In the genomic region with DNA sequence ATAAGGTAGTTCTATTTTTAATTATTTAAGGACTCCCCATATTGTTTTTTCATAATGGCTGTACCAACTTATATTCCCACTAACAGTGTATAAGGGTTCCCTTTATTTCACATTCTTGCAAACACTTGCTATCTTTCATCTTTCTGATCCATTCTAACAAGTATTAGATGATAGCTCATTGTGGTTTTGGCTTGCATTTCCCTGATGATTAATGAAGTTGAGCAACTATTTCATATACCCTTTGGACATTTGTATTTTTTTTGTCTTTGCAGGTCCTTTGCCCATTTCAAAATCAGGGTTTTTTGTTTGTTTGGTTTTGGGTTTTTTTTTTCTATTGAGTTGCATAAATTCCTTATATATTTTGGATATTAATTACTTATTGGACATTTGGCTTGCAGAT, we compare ENCODE assay signal across 21 cellular contexts.
DNase-seq lines count a peak whose midpoint lies in the region; ATAC-seq and TF ChIP-seq lines count a peak whose summit lies in the region.
"Had no signal": no experiment of that assay in that cellular context is flagged by ENCODE, and none has a peak within 500 bp of the region (broad histone marks: within the 10 kb centered on the region; RNA-seq: fewer than 3 reads in every experiment).

No MANE protein-coding gene starts in this region.

- no peaks in the 10 kb centered on the region for H3K4me1 ChIP-seq in CD4-positive, alpha-beta memory T cell (ENCODE audit: insufficient read depth, low read length)
- H3K4me1 ChIP-seq: colonic mucosa, neural progenitor cell, stomach had no signal

- DNase-seq in AG09309 (ENCODE audit: low read depth) (peak; percentile 42), HFFc6 (peak; percentile 76), astrocyte of the spinal cord (ENCODE audit: low read depth, low spot score) (peak; percentile 26), iris pigment epithelial cell (ENCODE audit: low read depth) (peak; percentile 87), chondrocyte (ENCODE audit: low spot score) (no peak), activated T-cell treated with anti-CD3 and anti-CD28 coated beads for 4 hours (no peak)
- DNase-seq in naive thymus-derived CD8-positive, alpha-beta T cell, result no peak
- no peak for DNase-seq in CD4-positive, alpha-beta memory T cell
- DNase-seq: activated CD4-positive, alpha-beta T cell treated with anti-CD3 and anti-CD28 coated beads, Interleukin-2, amount 50 U/mL, for 4 hours; activated naive CD8-positive, alpha-beta T cell treated with anti-CD3 and anti-CD28 coated beads, Interleukin-2, amount 50 U/mL, for 24 hours; activated T-cell treated with anti-CD3 and anti-CD28 coated beads, Interleukin-2, amount 50 U/mL, for 72 hours; colonic mucosa; H9; heart right ventricle; islet precursor cell; NCI-H1930; NCI-H526 treated with DMSO at 0.1 percent for 48 hours; OCI-M1; stimulated activated CD4-positive, alpha-beta T cell treated with anti-CD3 and anti-CD28 coated beads, Interleukin-15, amount 100 ng/mL, for 24 hours; stomach had no signal

- in situ Hi-C loops in astrocyte of the spinal cord (cut with HindIII; ENCODE audit: low sequenced_read_pairs), result no loop called here

- TF ChIP-seq CTCF in AG09309 (IDR thresholded peaks at IDR 0.05; ENCODE audit: control insufficient read depth, insufficient read depth, low read depth, low read length, missing control alignments) (no peak), HFFc6 (IDR thresholded peaks at IDR 0.05) (no peak), astrocyte of the spinal cord (IDR thresholded peaks at IDR 0.05; ENCODE audit: low read depth, low read length) (no peak), chondrocyte (IDR thresholded peaks at IDR 0.05) (no peak)

- H3K4me1 Mint-ChIP-seq in HFFc6 (ENCODE audit: low read depth), result peaks cover 55% of the 10 kb centered on the region
- peaks cover 5% of the 10 kb centered on the region for H3K4me1 Mint-ChIP-seq in chondrocyte (ENCODE audit: low read depth)
- H3K4me1 Mint-ChIP-seq in naive thymus-derived CD8-positive, alpha-beta T cell, result no peaks in the 10 kb centered on the region
- peaks cover 0 to 5% (median 2%) of the 10 kb centered on the region in 4 donors for H3K4me1 Mint-ChIP-seq in CD4-positive, alpha-beta memory T cell
- H3K4me1 Mint-ChIP-seq: H9, neural progenitor cell had no signal

- no peak for ATAC-seq in naive thymus-derived CD8-positive, alpha-beta T cell
- ATAC-seq: activated naive CD8-positive, alpha-beta T cell treated with anti-CD3 and anti-CD28 coated beads, Interleukin-2, amount 50 U/mL, for 24 hours; activated T-cell treated with anti-CD3 and anti-CD28 coated beads, Interleukin-2, amount 50 U/mL, for 72 hours; heart right ventricle had no signal

- H3K27ac ChIP-seq in CD4-positive, alpha-beta memory T cell (ENCODE audit: low read depth, low read length), result no peak overlapping the region
- H3K27ac ChIP-seq: colonic mucosa, heart right ventricle, neural progenitor cell, stomach had no signal

- H3K4me3 Mint-ChIP-seq in HFFc6, result no peak overlapping the region
- H3K4me3 Mint-ChIP-seq in chondrocyte (ENCODE audit: unreplicated experiment), result no peak overlapping the region
- H3K4me3 Mint-ChIP-seq in naive thymus-derived CD8-positive, alpha-beta T cell, result no peak overlapping the region
- H3K4me3 Mint-ChIP-seq in CD4-positive, alpha-beta memory T cell, result no peak overlapping the region
- H3K4me3 Mint-ChIP-seq: activated naive CD8-positive, alpha-beta T cell treated with anti-CD3 and anti-CD28 coated beads, Interleukin-2, amount 50 U/mL, for 24 hours; activated T-cell treated with anti-CD3 and anti-CD28 coated beads, Interleukin-2, amount 50 U/mL, for 72 hours; H9; neural progenitor cell had no signal

- H3K27me3 Mint-ChIP-seq in HFFc6 (ENCODE audit: insufficient read depth), result peaks cover 12% of the 10 kb centered on the region
- no peaks in the 10 kb centered on the region for H3K27me3 Mint-ChIP-seq in chondrocyte (ENCODE audit: low read depth)
- peaks cover 0 to 3% (median 2%) of the 10 kb centered on the region in 5 donors for H3K27me3 Mint-ChIP-seq in naive thymus-derived CD8-positive, alpha-beta T cell
- no peaks in the 10 kb centered on the region for H3K27me3 Mint-ChIP-seq in CD4-positive, alpha-beta memory T cell
- H3K27me3 Mint-ChIP-seq: activated naive CD8-positive, alpha-beta T cell treated with anti-CD3 and anti-CD28 coated beads, Interleukin-2, amount 50 U/mL, for 24 hours had no signal

- POLR2A ChIA-PET in naive thymus-derived CD8-positive, alpha-beta T cell (lab: Charles Lee), result no interaction called here
- POLR2A ChIA-PET in CD4-positive, alpha-beta memory T cell (lab: Charles Lee; ENCODE audit: partially characterized antibody), result no interaction called here

- H3K36me3 Mint-ChIP-seq in HFFc6 (ENCODE audit: low read depth), result peaks cover 4% of the 10 kb centered on the region; the same call in 1 of the 2 replicates
- no peaks in the 10 kb centered on the region for H3K36me3 Mint-ChIP-seq in chondrocyte (ENCODE audit: low read depth)
- no peaks in the 10 kb centered on the region for H3K36me3 Mint-ChIP-seq in naive thymus-derived CD8-positive, alpha-beta T cell
- no peaks in the 10 kb centered on the region for H3K36me3 Mint-ChIP-seq in CD4-positive, alpha-beta memory T cell
- H3K36me3 Mint-ChIP-seq: neural progenitor cell had no signal

- H3K27ac Mint-ChIP-seq in HFFc6 (no peak overlapping the region), chondrocyte (ENCODE audit: unreplicated experiment) (no peak overlapping the region)
- H3K27ac Mint-ChIP-seq in naive thymus-derived CD8-positive, alpha-beta T cell, result no peak overlapping the region
- H3K27ac Mint-ChIP-seq in CD4-positive, alpha-beta memory T cell, result no peak overlapping the region
- H3K27ac Mint-ChIP-seq: activated naive CD8-positive, alpha-beta T cell treated with anti-CD3 and anti-CD28 coated beads, Interleukin-2, amount 50 U/mL, for 24 hours; activated T-cell treated with anti-CD3 and anti-CD28 coated beads, Interleukin-2, amount 50 U/mL, for 72 hours; H9; neural progenitor cell had no signal

- no peak overlapping the region for H3K4me3 ChIP-seq in AG09309 (ENCODE audit: control insufficient read depth, low read depth, low read length)
- no peak overlapping the region for H3K4me3 ChIP-seq in astrocyte of the spinal cord (ENCODE audit: low read depth, low read length)
- H3K4me3 ChIP-seq in CD4-positive, alpha-beta memory T cell (ENCODE audit: low read length in 2 of 2), result no peak overlapping the region
- H3K4me3 ChIP-seq: colonic mucosa, heart right ventricle, neural progenitor cell, stomach had no signal

- CTCF ChIA-PET in CD4-positive, alpha-beta memory T cell (lab: Charles Lee; ENCODE audit: partially characterized antibody), result no interaction called here

- no peaks in the 10 kb centered on the region for H3K9me3 ChIP-seq in CD4-positive, alpha-beta memory T cell (ENCODE audit: control insufficient read depth in 1 of 2, low read length in 2 of 2)
- H3K9me3 ChIP-seq: colonic mucosa, heart right ventricle, stomach had no signal

- H3K27me3 ChIP-seq in CD4-positive, alpha-beta memory T cell (ENCODE audit: insufficient read depth, low read length), result no peaks in the 10 kb centered on the region
- H3K27me3 ChIP-seq: colonic mucosa, heart right ventricle, neural progenitor cell, stomach had no signal

- intact Hi-C loops in CD4-positive, alpha-beta memory T cell (cut with micrococcal nuclease), result no loop called here

- no peaks in the 10 kb centered on the region for H3K36me3 ChIP-seq in CD4-positive, alpha-beta memory T cell (ENCODE audit: insufficient read depth, low read length)
- H3K36me3 ChIP-seq: colonic mucosa, heart right ventricle, neural progenitor cell, stomach had no signal

- H3K9me3 Mint-ChIP-seq in HFFc6, result no peaks in the 10 kb centered on the region
- no peaks in the 10 kb centered on the region for H3K9me3 Mint-ChIP-seq in chondrocyte (ENCODE audit: low read depth)
- peaks cover 0 to 4% (median 0%) of the 10 kb centered on the region in 9 donors for H3K9me3 Mint-ChIP-seq in naive thymus-derived CD8-positive, alpha-beta T cell
- no peaks in the 10 kb centered on the region for H3K9me3 Mint-ChIP-seq in CD4-positive, alpha-beta memory T cell
- H3K9me3 Mint-ChIP-seq: activated naive CD8-positive, alpha-beta T cell treated with anti-CD3 and anti-CD28 coated beads, Interleukin-2, amount 50 U/mL, for 24 hours had no signal

Comparison
In these comparisons a context has a peak if more than half of its experiments do, and no peak if none do; other contexts are left out.
1. DNase-seq: peak in AG09309 (single experiment), HFFc6 (single experiment), astrocyte of the spinal cord (single experiment) and iris pigment epithelial cell (single experiment); none in chondrocyte (single experiment), naive thymus-derived CD8-positive, alpha-beta T cell (0 of 10), CD4-positive, alpha-beta memory T cell (0 of 5) and activated T-cell treated with anti-CD3 and anti-CD28 coated beads for 4 hours (single experiment).